1 cellular context compared by ENCODE assay signal in genomic region chr6:33453361-33454008, GRCh38.
TF ChIP-seq lines count a peak whose summit lies in the region.

No MANE protein-coding gene starts in this region.

TF ChIP-seq in A549, 52 proteins besides CTCF, POLR2A, EP300 and RAD21 (continued from another document):
- TF ChIP-seq, protein P1, sequence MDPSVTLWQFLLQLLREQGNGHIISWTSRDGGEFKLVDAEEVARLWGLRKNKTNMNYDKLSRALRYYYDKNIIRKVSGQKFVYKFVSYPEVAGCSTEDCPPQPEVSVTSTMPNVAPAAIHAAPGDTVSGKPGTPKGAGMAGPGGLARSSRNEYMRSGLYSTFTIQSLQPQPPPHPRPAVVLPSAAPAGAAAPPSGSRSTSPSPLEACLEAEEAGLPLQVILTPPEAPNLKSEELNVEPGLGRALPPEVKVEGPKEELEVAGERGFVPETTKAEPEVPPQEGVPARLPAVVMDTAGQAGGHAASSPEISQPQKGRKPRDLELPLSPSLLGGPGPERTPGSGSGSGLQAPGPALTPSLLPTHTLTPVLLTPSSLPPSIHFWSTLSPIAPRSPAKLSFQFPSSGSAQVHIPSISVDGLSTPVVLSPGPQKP (IDR thresholded peaks at IDR 0.05; ENCODE audit: low read depth, low read length): no peak
